Comparison of ENCODE assay signal across 4 cellular contexts in genomic region chr1:52578066-52578465, GRCh38. TPM values are rescaled to one million over a fixed set of nuclear protein-coding genes. Genes with fewer than 3 reads are reported as not detected.
"Had no signal": no experiment of that assay in that cellular context is flagged by ENCODE, and none has a peak within 500 bp of the region (broad histone marks: within the 10 kb centered on the region; RNA-seq: fewer than 3 reads in every experiment).

No MANE protein-coding gene starts in this region.

RNA-seq across cellular contexts. Expression of gene GPX7, which starts 24.1 kb away (rescaled TPM):
- total RNA-seq: PC-3 had no signal

RNA-seq across cellular contexts. Expression of gene SHISAL2A, which starts 54.9 kb away (rescaled TPM):
- total RNA-seq: LHCN-M2, PC-3, Right ventricle myocardium superior, SJSA1 had no signal
